21 cellular contexts compared by ENCODE assay signal in genomic region chr6:119739776-119740175, GRCh38.
DNase-seq lines count a peak whose midpoint lies in the region; ATAC-seq, FAIRE-seq and TF ChIP-seq lines count a peak whose summit lies in the region.
"Had no signal": no experiment of that assay in that cellular context is flagged by ENCODE, and none has a peak within 500 bp of the region (broad histone marks: within the 10 kb centered on the region; RNA-seq: fewer than 3 reads in every experiment).

No MANE protein-coding gene starts in this region.

- FAIRE-seq in GM12878 (lab: Jason Lieb, UNC): no peak
- FAIRE-seq: GM18507, GM19239 had no signal

- no peak overlapping the region for H3K27ac ChIP-seq in GM12878 (ENCODE audit: control insufficient read depth, insufficient read depth)
- no peak overlapping the region for H3K27ac ChIP-seq in coronary artery
- H3K27ac ChIP-seq in esophagus muscularis mucosa (replicated peaks in 1 of 4): no peak overlapping the region
- H3K27ac ChIP-seq: BLaER1, SJSA1 had no signal

- DNase-seq in NCI-H1694 (lab: John Stamatoyannopoulos, UW) (peak; percentile 11), GM12878 (ENCODE audit: low read depth, low spot score) (no peak), superior temporal gyrus (ENCODE audit: extremely low spot score) (peak; percentile 41), coronary artery (ENCODE audit: low spot score) (no peak), esophagus muscularis mucosa (ENCODE audit: extremely low spot score) (no peak)
- DNase-seq: CD4-positive, alpha-beta T cell; COR-L47; IMR-90; MV-4-11; NCI-H1105 treated with DMSO at 0.1 percent for 48 hours; NCI-H187 treated with DMSO at 0.1 percent for 48 hours; NCI-H226; NCI-H510A treated with DMSO at 0.1 percent for 48 hours; T-helper 1 cell had no signal

- H3K79me2 ChIP-seq in GM12878 (ENCODE audit: control insufficient read depth, insufficient read depth, low read length): no peaks in the 10 kb centered on the region

- SMC1A ChIA-PET in GM12878 (lab: Charles Lee; ENCODE audit: uncharacterized antibody, unreplicated experiment): interaction anchor here (0.8 to 2.7 kb wide), 13 partner anchors 13 to 608 kb away, joined by 3 to 22 read pairs (median 4); no protein-coding TSS in a partner anchor

- whole genome bisulfite sequencing in GM12878 (ENCODE audit: insufficient coverage, insufficient replicate concordance, low lambda C conversion rate, missing lambda C conversion rate): 16% methylated on average over 4 of the region's 4 CpGs
- 83% methylated on average over 4 of the region's 4 CpGs for WGBS in esophagus muscularis mucosa

- no peaks in the 10 kb centered on the region for H4K20me1 ChIP-seq in GM12878 (ENCODE audit: control insufficient read depth, insufficient read depth)
- H4K20me1 ChIP-seq: BLaER1 had no signal

- CTCF ChIA-PET in GM12878 (lab: Yijun Ruan, JAX): interaction anchor here (1.2 to 3.3 kb wide), 4 partner anchors 14 to 591 kb away, joined by 4 to 17 read pairs (median 6); no protein-coding TSS in a partner anchor

- POLR2A ChIA-PET in GM12878 (lab: Charles Lee): no interaction called here

- no peak for TF ChIP-seq RAD21 in GM12878 (IDR thresholded peaks at IDR 0.05; ENCODE audit: insufficient read depth, low read depth, low read length)

- no peak overlapping the region for H3K4me3 ChIP-seq in GM12878
- no peak overlapping the region for H3K4me3 ChIP-seq in coronary artery
- no peak overlapping the region for H3K4me3 ChIP-seq in esophagus muscularis mucosa
- H3K4me3 ChIP-seq: BLaER1, SJSA1 had no signal

- peak; percentile 30 for ATAC-seq in HG02885 (IDR thresholded peaks at IDR 0.05; ENCODE audit: poor library complexity, unreplicated experiment)
- peak; percentile 53 for ATAC-seq in GM12878
- ATAC-seq in HG02678 (IDR thresholded peaks at IDR 0.05; ENCODE audit: unreplicated experiment): no peak
- ATAC-seq: Right ventricle myocardium inferior had no signal

- no peak overlapping the region for H2AFZ ChIP-seq in GM12878 (ENCODE audit: control insufficient read depth, low read depth, low read length)

- H3K36me3 ChIP-seq in GM12878 (ENCODE audit: control insufficient read depth in 2 of 2, insufficient read depth in 2 of 2, low read length in 1 of 2) (no peaks in the 10 kb centered on the region), esophagus muscularis mucosa (no peaks in the 10 kb centered on the region)
- H3K36me3 ChIP-seq: BLaER1, SJSA1 had no signal

- no peak for TF ChIP-seq EP300 in GM12878 (IDR thresholded peaks at IDR 0.05; ENCODE audit: borderline replicate concordance in 1 of 2, control insufficient read depth in 1 of 2, low read depth in 2 of 2, low read length in 2 of 2)
- TF ChIP-seq EP300 in esophagus muscularis mucosa (IDR thresholded peaks at IDR 0.05): no peak

- no peak overlapping the region for H3K9ac ChIP-seq in GM12878 (ENCODE audit: control insufficient read depth, insufficient read depth, low read length)
- H3K9ac ChIP-seq: BLaER1 had no signal

- TF ChIP-seq CTCF in GM12878 (IDR thresholded peaks at IDR 0.05 in 2 of 3, conservative IDR thresholded peaks at IDR 0.05 in 1 of 3; ENCODE audit: control insufficient read depth in 2 of 3, extremely low read depth in 1 of 3, insufficient read depth in 1 of 3, low read depth in 3 of 3, low read length in 3 of 3) (no peak), coronary artery (IDR thresholded peaks at IDR 0.05) (no peak), esophagus muscularis mucosa (IDR thresholded peaks at IDR 0.05) (no peak)

- no peaks in the 10 kb centered on the region for H3K4me1 ChIP-seq in GM12878 (ENCODE audit: control insufficient read depth, insufficient read depth, low read length)
- peaks cover 0 to 20% (median 18%) of the 10 kb centered on the region in 4 donors for H3K4me1 ChIP-seq in esophagus muscularis mucosa
- H3K4me1 ChIP-seq: BLaER1, SJSA1 had no signal

- in situ Hi-C loops in GM12878 (cut with MboI): no loop called here

- TF ChIP-seq POLR2A in GM12878 (IDR thresholded peaks at IDR 0.05; ENCODE audit: low read depth, low read length) (no peak), esophagus muscularis mucosa (IDR thresholded peaks at IDR 0.05; ENCODE audit: low read depth) (no peak)

- BruUV-seq in GM12878 (replicated peaks; lab: Mats Ljungman, UMichigan): no TSS peak

- no peaks in the 10 kb centered on the region for H3K9me3 ChIP-seq in GM12878 (replicated peaks; ENCODE audit: control insufficient read depth, insufficient read depth, low read length)
- H3K9me3 ChIP-seq in esophagus muscularis mucosa: no peaks in the 10 kb centered on the region
- H3K9me3 ChIP-seq: BLaER1, SJSA1 had no signal

- intact Hi-C loops in GM12878 (cut with micrococcal nuclease; ENCODE audit: unreplicated experiment): loop anchor here (5.0 to 10.0 kb wide), 5 partner anchors 318 to 1568 kb away; no protein-coding TSS in a partner anchor
- intact Hi-C loops in esophagus muscularis mucosa (cut with DNase I): no loop called here

- H3K4me2 ChIP-seq in GM12878 (ENCODE audit: control insufficient read depth, insufficient read depth): no peak overlapping the region
- H3K4me2 ChIP-seq: BLaER1 had no signal

- H3K27me3 ChIP-seq in GM12878 (replicated peaks in 1 of 2; ENCODE audit: control insufficient read depth in 2 of 2, insufficient read depth in 2 of 2, low read length in 1 of 2) (no peaks in the 10 kb centered on the region; a peak in 1 of 4 replicates), esophagus muscularis mucosa (no peaks in the 10 kb centered on the region)
- H3K27me3 ChIP-seq: BLaER1, SJSA1 had no signal

- RAD21 ChIA-PET in GM12878 (lab: Charles Lee; ENCODE audit: unreplicated experiment): interaction anchor here (0.6 to 3.4 kb wide), 4 partner anchors 9 to 406 kb away, joined by 3 to 21 read pairs (median 7); no protein-coding TSS in a partner anchor

TF ChIP-seq in GM12878, 131 proteins besides CTCF, POLR2A, EP300 and RAD21 (continues in another document):
- TF ChIP-seq SREBF1 (IDR thresholded peaks at IDR 0.05; ENCODE audit: low read length) (no peak), MLLT1 (IDR thresholded peaks at IDR 0.05) (no peak), POU2F2 (IDR thresholded peaks at IDR 0.05; ENCODE audit: borderline replicate concordance, low read depth, low read length) (no peak), BCLAF1 (IDR thresholded peaks at IDR 0.05) (no peak), CHD2 (IDR thresholded peaks at IDR 0.05; ENCODE audit: borderline replicate concordance, low read depth, low read length) (no peak), ESRRA (IDR thresholded peaks at IDR 0.05; ENCODE audit: low read length) (no peak), KLF5 (IDR thresholded peaks at IDR 0.05; ENCODE audit: partially characterized antibody) (no peak), NFIC (IDR thresholded peaks at IDR 0.05; ENCODE audit: low read depth, low read length) (no peak), SPI1 (IDR thresholded peaks at IDR 0.05; ENCODE audit: borderline replicate concordance, insufficient read depth, low read depth, low read length) (no peak), PAX8 (IDR thresholded peaks at IDR 0.05) (no peak), ETV6 (conservative IDR thresholded peaks at IDR 0.05 in 1 of 2, IDR thresholded peaks at IDR 0.05 in 1 of 2; ENCODE audit: borderline replicate concordance in 1 of 2, low read depth in 1 of 2) (no peak), RUNX3 (IDR thresholded peaks at IDR 0.05; ENCODE audit: low read length) (no peak), HDAC2 (IDR thresholded peaks at IDR 0.05) (no peak), RELA (IDR thresholded peaks at IDR 0.05; ENCODE audit: borderline replicate concordance, partially characterized antibody) (no peak)

Comparison
In these comparisons a context has a peak if more than half of its experiments do, and no peak if none do; other contexts are left out.
1. DNase-seq: peak in NCI-H1694 (single experiment) and superior temporal gyrus (single experiment); none in GM12878 (single experiment), coronary artery (single experiment) and esophagus muscularis mucosa (single experiment).